ENCODE assay signal across 23 cellular contexts in genomic region chr18:6950641-6951040, GRCh38.
"Had no signal": no experiment of that assay in that cellular context is flagged by ENCODE, and none has a peak within 500 bp of the region (broad histone marks: within the 10 kb centered on the region; RNA-seq: fewer than 3 reads in every experiment).

No MANE protein-coding gene starts in this region.

- H3K27ac Mint-ChIP-seq: activated CD8-positive, alpha-beta T cell treated with anti-CD3 and anti-CD28 coated beads, Interleukin-2, amount 10 ng/mL, durations not matched to agents 7 days and 5 days; activated naive CD4-positive, alpha-beta T cell treated with anti-CD3 and anti-CD28 coated beads, Interleukin-2, amount 50 U/mL, for 24 hours; natural killer cell treated with Interleukin-12 subunit alpha and Interleukin-12 subunit beta and Interleukin-15 and Interleukin-18, amount 100 ng/mL, for 72 hours; stimulated activated naive B cell treated with anti-CD40 and anti-IgM and Interleukin-4, amounts not matched to agents 10 μg/mL and 1 μg/mL and 100 μg/mL, for 72 hours had no signal

- H3K9me3 Mint-ChIP-seq: activated naive CD4-positive, alpha-beta T cell treated with anti-CD3 and anti-CD28 coated beads, Interleukin-2, amount 50 U/mL, for 24 hours; natural killer cell treated with Interleukin-12 subunit alpha and Interleukin-12 subunit beta and Interleukin-15 and Interleukin-18, amount 100 ng/mL, for 72 hours; stimulated activated naive B cell treated with anti-CD40 and anti-IgM and Interleukin-4, amounts not matched to agents 10 μg/mL and 1 μg/mL and 100 μg/mL, for 72 hours had no signal

- H3K27ac ChIP-seq: brain microvascular endothelial cell, left ventricle myocardium inferior, upper lobe of right lung, VCaP had no signal

- H3K4me3 Mint-ChIP-seq: activated CD8-positive, alpha-beta T cell treated with anti-CD3 and anti-CD28 coated beads, Interleukin-2, amount 10 ng/mL, durations not matched to agents 7 days and 5 days; activated naive CD4-positive, alpha-beta T cell treated with anti-CD3 and anti-CD28 coated beads, Interleukin-2, amount 50 U/mL, for 24 hours; natural killer cell treated with Interleukin-12 subunit alpha and Interleukin-12 subunit beta and Interleukin-15 and Interleukin-18, amount 100 ng/mL, for 72 hours; stimulated activated naive B cell treated with anti-CD40 and anti-IgM and Interleukin-4, amounts not matched to agents 10 μg/mL and 1 μg/mL and 100 μg/mL, for 72 hours had no signal

- H3K4me2 ChIP-seq: smooth muscle cell had no signal

- H3K9me3 ChIP-seq: left ventricle myocardium inferior, upper lobe of right lung had no signal

- H3K36me3 ChIP-seq: left ventricle myocardium inferior, upper lobe of right lung had no signal

- H3K4me1 ChIP-seq: left ventricle myocardium inferior, upper lobe of right lung had no signal

- H3K4me1 Mint-ChIP-seq: activated naive CD4-positive, alpha-beta T cell treated with anti-CD3 and anti-CD28 coated beads, Interleukin-2, amount 50 U/mL, for 24 hours had no signal

- H3K27me3 Mint-ChIP-seq: activated naive CD4-positive, alpha-beta T cell treated with anti-CD3 and anti-CD28 coated beads, Interleukin-2, amount 50 U/mL, for 24 hours; natural killer cell treated with Interleukin-12 subunit alpha and Interleukin-12 subunit beta and Interleukin-15 and Interleukin-18, amount 100 ng/mL, for 72 hours; stimulated activated naive B cell treated with anti-CD40 and anti-IgM and Interleukin-4, amounts not matched to agents 10 μg/mL and 1 μg/mL and 100 μg/mL, for 72 hours had no signal

- ATAC-seq: activated CD8-positive, alpha-beta T cell treated with anti-CD3 and anti-CD28 coated beads, Interleukin-2, amount 10 ng/mL, durations not matched to agents 7 days and 5 days; esophagus mucosa; natural killer cell treated with Interleukin-12 subunit alpha and Interleukin-12 subunit beta and Interleukin-15 and Interleukin-18, amount 100 ng/mL, for 72 hours; sciatic nerve; stimulated activated naive B cell treated with anti-CD40 and anti-IgM and Interleukin-4, amounts not matched to agents 10 μg/mL and 1 μg/mL and 100 μg/mL, for 72 hours; upper lobe of right lung had no signal

- DNase-seq: activated CD4-positive, alpha-beta T cell treated with anti-CD3 and anti-CD28 coated beads for 1 hour; activated CD4-positive, alpha-beta T cell treated with anti-CD3 and anti-CD28 coated beads, Interleukin-2, amount 50 U/mL, for 1 hour; activated CD8-positive, alpha-beta T cell treated with anti-CD3 and anti-CD28 coated beads, Interleukin-2, amount 10 ng/mL, durations not matched to agents 7 days and 5 days; activated gamma-delta T cell treated with Interleukin-2 at 50 U/mL for 16 hours; anterior cingulate cortex; brain microvascular endothelial cell; caudate nucleus; dermis blood vessel endothelial cell; effector CD8-positive, alpha-beta T cell; foreskin melanocyte; kidney glomerular epithelial cell; left ventricle myocardium inferior; nucleus accumbens; stimulated activated CD4-positive, alpha-beta T cell treated with anti-CD3 and anti-CD28 coated beads, Interleukin-15, amount 100 ng/mL, for 24 hours; stimulated activated CD8-positive, alpha-beta memory T cell treated with anti-CD3 and anti-CD28 coated beads, Interleukin-4, amount 100 ng/mL, for 48 hours; stimulated activated naive B cell treated with anti-CD40 and anti-IgM and Interleukin-4, amounts not matched to agents 10 μg/mL and 1 μg/mL and 100 μg/mL, for 72 hours; upper lobe of right lung had no signal

- H3K4me3 ChIP-seq: left ventricle myocardium inferior, smooth muscle cell, upper lobe of right lung had no signal

- H3K27me3 ChIP-seq: brain microvascular endothelial cell, upper lobe of right lung had no signal

- H3K36me3 Mint-ChIP-seq: activated naive CD4-positive, alpha-beta T cell treated with anti-CD3 and anti-CD28 coated beads, Interleukin-2, amount 50 U/mL, for 24 hours; natural killer cell treated with Interleukin-12 subunit alpha and Interleukin-12 subunit beta and Interleukin-15 and Interleukin-18, amount 100 ng/mL, for 72 hours; stimulated activated naive B cell treated with anti-CD40 and anti-IgM and Interleukin-4, amounts not matched to agents 10 μg/mL and 1 μg/mL and 100 μg/mL, for 72 hours had no signal
